ENCODE assay signal across 12 cellular contexts in genomic region chr1:21903638-21904474, GRCh38. TPM values are rescaled to one million over a fixed set of nuclear protein-coding genes. Genes with fewer than 3 reads are reported as not detected.
DNase-seq lines count a peak whose midpoint lies in the region; ATAC-seq, FAIRE-seq and TF ChIP-seq lines count a peak whose summit lies in the region.
"Had no signal": no experiment of that assay in that cellular context is flagged by ENCODE, and none has a peak within 500 bp of the region (broad histone marks: within the 10 kb centered on the region; RNA-seq: fewer than 3 reads in every experiment).

No MANE protein-coding gene starts in this region.

- DNase-seq in MG63 = peak; percentile 34
- peak; percentile 87 for DNase-seq in coronary artery (ENCODE audit: low spot score)
- peak in 1 of 3 donors; percentile 51 for DNase-seq in mucosa of descending colon
- DNase-seq in NCI-H82 treated with DMSO at 0.1 percent for 48 hours (lab: John Stamatoyannopoulos, UW; ENCODE audit: unreplicated experiment) = no peak
- DNase-seq in CD1c-positive myeloid dendritic cell (ENCODE audit: extremely low spot score) = no peak
- no peak for DNase-seq in GM19239 (ENCODE audit: insufficient read length, low spot score)
- DNase-seq: activated CD4-positive, alpha-beta memory T cell treated with anti-CD3 and anti-CD28 coated beads for 36 hours; activated naive CD4-positive, alpha-beta T cell treated with Interleukin-2 at 50 U/mL for 16 hours; occipital lobe; T-helper 2 cell had no signal

- H3K27ac ChIP-seq in coronary artery = peak overlapping the region; percentile 95 to 96
- peak overlapping the region; percentile 98 for H3K27ac ChIP-seq in subcutaneous abdominal adipose tissue (ENCODE audit: low read depth, low read length)

- H3K4me3 ChIP-seq in MG63 = no peak overlapping the region
- no peak overlapping the region for H3K4me3 ChIP-seq in coronary artery
- H3K4me3 ChIP-seq in mucosa of descending colon = no peak overlapping the region
- no peak overlapping the region for H3K4me3 ChIP-seq in subcutaneous abdominal adipose tissue (ENCODE audit: low read depth in 1 of 5, low read length in 5 of 5)

- peak overlapping the region in 3 of 5 donors; percentile 2 to 73 (median 57) for H3K9ac ChIP-seq in subcutaneous abdominal adipose tissue (ENCODE audit: low read length in 5 of 5)

- no peak for FAIRE-seq in GM19239 (lab: Jason Lieb, UNC)

- intact Hi-C loops in mucosa of descending colon (cut with DNase I, micrococcal nuclease) = no loop called here

- no peak for TF ChIP-seq CTCF in coronary artery (IDR thresholded peaks at IDR 0.05)
- no peak for TF ChIP-seq CTCF in mucosa of descending colon (IDR thresholded peaks at IDR 0.05)

- H3K36me3 ChIP-seq in MG63 (peaks cover 59% of the 10 kb centered on the region), mucosa of descending colon (ENCODE audit: low read depth) (no peaks in the 10 kb centered on the region), subcutaneous abdominal adipose tissue (ENCODE audit: control insufficient read depth in 5 of 5, insufficient read depth in 5 of 5, low read length in 5 of 5) (peaks cover 0 to 13% (median 0%) of the 10 kb centered on the region in 5 donors)

- H3K27me3 ChIP-seq in MG63 = no peaks in the 10 kb centered on the region
- H3K27me3 ChIP-seq in subcutaneous abdominal adipose tissue (ENCODE audit: control insufficient read depth in 5 of 5, insufficient read depth in 4 of 5, low read length in 5 of 5) = no peaks in the 10 kb centered on the region

- peaks cover 62% of the 10 kb centered on the region for H3K4me1 ChIP-seq in mucosa of descending colon (ENCODE audit: low read depth)
- peaks cover 52 to 99% (median 95%) of the 10 kb centered on the region in 5 donors for H3K4me1 ChIP-seq in subcutaneous abdominal adipose tissue (ENCODE audit: control insufficient read depth in 5 of 5, insufficient read depth in 5 of 5, low read length in 5 of 5)

- H3K9me3 ChIP-seq in MG63 = no peaks in the 10 kb centered on the region
- H3K9me3 ChIP-seq in mucosa of descending colon = no peaks in the 10 kb centered on the region
- H3K9me3 ChIP-seq in subcutaneous abdominal adipose tissue (ENCODE audit: control insufficient read depth in 5 of 5, low read length in 5 of 5) = no peaks in the 10 kb centered on the region

- ATAC-seq in mucosa of descending colon (peak; percentile 17), HG03432 (IDR thresholded peaks at IDR 0.05; ENCODE audit: unreplicated experiment) (no peak)

RNA-seq across cellular contexts. Expression of gene HSPG2, which starts 33.3 kb away (rescaled TPM):
- total RNA-seq in MG63 (2014; rRNA removed; shearing (Covaris generic); ENCODE audit: low replicate concordance) = 28.0 and 70.4 TPM in 2 replicates
- total RNA-seq in mucosa of descending colon = 100 to 1,000 TPM; 142 to 436 (median 197) TPM

Comparison
In these comparisons a context has a peak if more than half of its experiments do, and no peak if none do; other contexts are left out.
1. DNase-seq: peak in MG63 (single experiment) and coronary artery (single experiment); none in NCI-H82 treated with DMSO at 0.1 percent for 48 hours (single experiment), CD1c-positive myeloid dendritic cell (single experiment) and GM19239 (single experiment).